Comparison of ENCODE assay signal across 8 cellular contexts in the genomic region with DNA sequence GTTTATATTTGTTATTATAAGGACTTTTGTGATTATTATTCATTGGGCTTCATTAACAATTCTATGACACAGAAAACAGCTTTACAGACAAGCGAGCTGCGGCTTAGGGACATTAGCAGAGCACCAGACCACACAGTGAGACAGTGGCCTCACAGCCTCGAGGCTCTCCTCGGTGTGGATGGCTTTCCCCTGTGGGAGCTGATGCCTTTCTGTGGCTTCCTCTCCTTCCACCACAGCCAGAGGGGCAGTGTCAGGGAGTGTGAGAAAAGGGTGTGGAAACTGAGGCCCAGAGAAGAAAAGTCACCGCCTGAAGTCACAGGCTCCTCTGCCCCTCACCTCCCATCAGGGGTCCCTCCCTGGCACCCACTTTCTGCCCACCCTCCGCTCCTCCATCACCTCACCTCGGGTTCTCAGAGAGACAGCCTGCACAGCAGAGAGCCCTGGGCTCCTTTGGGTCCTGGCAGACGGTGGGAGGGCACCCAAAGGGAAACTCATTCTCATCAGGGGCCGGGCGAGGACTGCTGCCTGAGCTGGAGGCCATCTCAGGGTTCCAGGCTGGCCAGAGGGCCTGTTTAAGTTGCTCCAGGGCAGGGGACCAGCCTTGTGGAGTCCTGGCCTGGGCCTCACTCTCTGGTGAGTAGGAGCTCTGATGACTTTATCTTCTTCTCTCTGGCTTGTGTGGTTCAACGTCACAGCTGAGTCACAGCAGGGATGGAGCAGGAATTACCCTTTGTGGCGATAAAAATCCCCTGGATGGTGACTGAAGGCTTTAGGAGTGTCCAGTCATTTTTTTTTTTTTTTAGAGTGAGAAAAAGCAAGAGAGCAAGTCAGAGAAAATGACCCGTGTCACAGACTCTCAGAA. TPM values are rescaled to one million over a fixed set of nuclear protein-coding genes. Genes with fewer than 3 reads are reported as not detected.
A peak's percentile ranks its signal among the peaks of the same experiment; 100 is the strongest.
DNase-seq lines count a peak whose midpoint lies in the region; ATAC-seq lines count a peak whose summit lies in the region.

No MANE protein-coding gene starts in this region.

- H3K4me3 ChIP-seq in MG63 = no peak overlapping the region

- H3K36me3 Mint-ChIP-seq in activated T-cell treated with anti-CD3 and anti-CD28 coated beads, Interleukin-2, amount 50 U/mL, for 72 hours (ENCODE audit: insufficient read depth in 2 of 2) = peaks cover 34 to 51% of the 10 kb centered on the region in 2 donors

- DNase-seq in CD1c-positive myeloid dendritic cell (ENCODE audit: extremely low spot score) (peak; percentile 87), MG63 (peak; percentile 65), hepatic stellate cell (ENCODE audit: low spot score) (peak; percentile 90), SIG-M5 treated with dmso at 0.1 percent for 504 hours (lab: John Stamatoyannopoulos, UW; ENCODE audit: unreplicated experiment) (no peak), NOMO-1 (lab: John Stamatoyannopoulos, UW; ENCODE audit: unreplicated experiment in 2 of 2) (no peak)
- peak; percentile 87 to 90 for DNase-seq in activated T-cell treated with anti-CD3 and anti-CD28 coated beads, Interleukin-2, amount 50 U/mL, for 72 hours
- peak; percentile 67 to 83 (median 79) for DNase-seq in stimulated activated CD4-positive, alpha-beta T cell treated with anti-CD3 and anti-CD28 coated beads, TNF-alpha, amount 100 ng/mL, for 24 hours (ENCODE audit: low read depth in 3 of 3)

- ATAC-seq in GM21515 (IDR thresholded peaks at IDR 0.05; ENCODE audit: unreplicated experiment) = peak; percentile 33
- ATAC-seq in activated T-cell treated with anti-CD3 and anti-CD28 coated beads, Interleukin-2, amount 50 U/mL, for 72 hours (replicated peaks in 1 of 2) = peak; percentile 73 to 77

- H3K27me3 ChIP-seq in MG63 = no peaks in the 10 kb centered on the region

- peaks cover 84% of the 10 kb centered on the region for H3K4me1 Mint-ChIP-seq in activated T-cell treated with anti-CD3 and anti-CD28 coated beads, Interleukin-2, amount 50 U/mL, for 72 hours (ENCODE audit: low read depth)

- no peaks in the 10 kb centered on the region for H3K27me3 Mint-ChIP-seq in activated T-cell treated with anti-CD3 and anti-CD28 coated beads, Interleukin-2, amount 50 U/mL, for 72 hours (ENCODE audit: low read depth)

- peak overlapping the region; percentile 92 for H3K27ac Mint-ChIP-seq in activated T-cell treated with anti-CD3 and anti-CD28 coated beads, Interleukin-2, amount 50 U/mL, for 72 hours

- H3K9me3 ChIP-seq in MG63 = no peaks in the 10 kb centered on the region

- no peaks in the 10 kb centered on the region for H3K9me3 Mint-ChIP-seq in activated T-cell treated with anti-CD3 and anti-CD28 coated beads, Interleukin-2, amount 50 U/mL, for 72 hours

- H3K4me3 Mint-ChIP-seq in activated T-cell treated with anti-CD3 and anti-CD28 coated beads, Interleukin-2, amount 50 U/mL, for 72 hours = peak overlapping the region; percentile 85 to 90

- H3K36me3 ChIP-seq in MG63 = no peaks in the 10 kb centered on the region

RNA-seq across cellular contexts. Expression of a gene that starts 0.8 kb away (rescaled TPM):
- total RNA-seq in MG63 (2014; rRNA removed; shearing (Covaris generic); ENCODE audit: low replicate concordance) = 0.67 and 0.79 TPM in 2 replicates
- total RNA-seq in activated T-cell treated with anti-CD3 and anti-CD28 coated beads, Interleukin-2, amount 50 U/mL, for 72 hours = 100 to 1,000 TPM in 1 of 2 donors, 10 to 100 TPM in 1; 91.6 to 101 TPM

RNA-seq across cellular contexts. Expression of a gene that starts 48.8 kb away (rescaled TPM):
- total RNA-seq in MG63 (2014; rRNA removed; shearing (Covaris generic); ENCODE audit: low replicate concordance) = 51.5 and 76.6 TPM in 2 replicates
- total RNA-seq in activated T-cell treated with anti-CD3 and anti-CD28 coated beads, Interleukin-2, amount 50 U/mL, for 72 hours = 100 to 1,000 TPM; 166 to 222 TPM

Comparison
In these comparisons a context has a peak if more than half of its experiments do, and no peak if none do; other contexts are left out.
1. DNase-seq: peak in CD1c-positive myeloid dendritic cell (single experiment), MG63 (single experiment), activated T-cell treated with anti-CD3 and anti-CD28 coated beads, Interleukin-2, amount 50 U/mL, for 72 hours (2 of 2), hepatic stellate cell (single experiment) and stimulated activated CD4-positive, alpha-beta T cell treated with anti-CD3 and anti-CD28 coated beads, TNF-alpha, amount 100 ng/mL, for 24 hours (3 of 3); none in SIG-M5 treated with dmso at 0.1 percent for 504 hours (single experiment) and NOMO-1 (0 of 2).
2. RNA of a gene that starts 0.8 kb away (total RNA-seq): 91.6 to 101 TPM in activated T-cell treated with anti-CD3 and anti-CD28 coated beads, Interleukin-2, amount 50 U/mL, for 72 hours; 0.67 to 0.79 TPM in MG63; every median in the first group is over 10 times any median in the second.